Comparison of ENCODE assay signal across 8 cellular contexts in genomic region chr1:959730-960039, GRCh38. TPM values are rescaled to one million over a fixed set of nuclear protein-coding genes. Genes with fewer than 3 reads are reported as not detected.
A peak's percentile ranks its signal among the peaks of the same experiment; 100 is the strongest.
DNase-seq lines count a peak whose midpoint lies in the region; ATAC-seq and TF ChIP-seq lines count a peak whose summit lies in the region.

No MANE protein-coding gene starts in this region.

- no peak for TF ChIP-seq CTCF in DND-41 (IDR thresholded peaks at IDR 0.05; ENCODE audit: borderline replicate concordance, extremely low read depth, low read length, poor library complexity, severe bottlenecking)
- TF ChIP-seq CTCF in SU-DHL-6 (IDR thresholded peaks at IDR 0.05; ENCODE audit: insufficient read depth, low read length, poor library complexity, severe bottlenecking): no peak
- no peak for TF ChIP-seq CTCF in fibroblast of the aortic adventitia (IDR thresholded peaks at IDR 0.05; ENCODE audit: insufficient read depth, low read length)
- TF ChIP-seq CTCF in sigmoid colon (IDR thresholded peaks at IDR 0.05): no peak

- H3K9me2 ChIP-seq in SU-DHL-6 (replicated peaks; ENCODE audit: insufficient read depth, low read length): no peaks in the 10 kb centered on the region

- ATAC-seq in DND-41 (ENCODE audit: insufficient read depth, low read depth): no peak
- no peak for ATAC-seq in HG02970 (IDR thresholded peaks at IDR 0.05; ENCODE audit: low FRiP score, unreplicated experiment)
- ATAC-seq in HG03045 (IDR thresholded peaks at IDR 0.05; ENCODE audit: unreplicated experiment): no peak

- no peak for TF ChIP-seq POLR2A in sigmoid colon (IDR thresholded peaks at IDR 0.05)

- DNase-seq in DND-41 (no peak), fibroblast of the aortic adventitia (ENCODE audit: low read depth) (no peak), sigmoid colon (no peak), posterior cingulate gyrus (no peak), DMS153 treated with DMSO at 0.1 percent for 48 hours (lab: John Stamatoyannopoulos, UW; ENCODE audit: unreplicated experiment) (no peak)

- H3F3A ChIP-seq in SU-DHL-6 (ENCODE audit: insufficient read depth): no peaks in the 10 kb centered on the region

- H3K27ac ChIP-seq in DND-41 (ENCODE audit: low read length) (peak overlapping the region; percentile 46; the same call in 1 of the 2 replicates), SU-DHL-6 (ENCODE audit: low read depth, low read length) (no peak overlapping the region), sigmoid colon (peak overlapping the region in 2 of 4 donors; percentile 53 to 64)

- H3K4me3 ChIP-seq in DND-41 (ENCODE audit: low read depth in 1 of 2, low read length in 2 of 2): peak overlapping the region; percentile 69 to 88
- peak overlapping the region; percentile 66 for H3K4me3 ChIP-seq in SU-DHL-6 (ENCODE audit: insufficient read depth, low read length, poor library complexity, severe bottlenecking)
- H3K4me3 ChIP-seq in fibroblast of the aortic adventitia (ENCODE audit: low read depth, low read length): peak overlapping the region; percentile 9
- peak overlapping the region; percentile 54 to 100 (median 86) for H3K4me3 ChIP-seq in sigmoid colon

- peaks cover 35% of the 10 kb centered on the region for H3K79me2 ChIP-seq in DND-41 (ENCODE audit: insufficient read depth, low read length)
- H3K79me2 ChIP-seq in SU-DHL-6 (ENCODE audit: insufficient read depth, low read length): peaks cover 18% of the 10 kb centered on the region

- H3K27me3 ChIP-seq in DND-41 (ENCODE audit: insufficient read depth, low read length, poor library complexity): no peaks in the 10 kb centered on the region
- H3K27me3 ChIP-seq in SU-DHL-6 (ENCODE audit: low read length): no peaks in the 10 kb centered on the region
- H3K27me3 ChIP-seq in sigmoid colon: no peaks in the 10 kb centered on the region

- peaks cover 41% of the 10 kb centered on the region for H3K4me1 ChIP-seq in DND-41 (ENCODE audit: insufficient read depth, low read length)
- peaks cover 0 to 48% (median 38%) of the 10 kb centered on the region in 4 donors for H3K4me1 ChIP-seq in sigmoid colon

- H3K36me3 ChIP-seq in DND-41 (ENCODE audit: insufficient read depth, low read length): peaks cover 50% of the 10 kb centered on the region
- H3K36me3 ChIP-seq in SU-DHL-6 (ENCODE audit: low read length): no peaks in the 10 kb centered on the region; the same call in 1 of the 2 replicates
- H3K36me3 ChIP-seq in sigmoid colon: peaks cover 16 to 38% (median 19%) of the 10 kb centered on the region in 4 donors

- intact Hi-C loops in sigmoid colon (cut with DNase I): loop anchor here (1.0 to 5.0 kb wide), 2 partner anchors 42 to 52 kb away; no protein-coding TSS in a partner anchor
- intact Hi-C loops in posterior cingulate gyrus (cut with DNase I): no loop called here

- WGBS in sigmoid colon, 2 donors: 33 to 43% methylated on average over 40 of the region's 40 CpGs

- H3K9me3 ChIP-seq in DND-41 (ENCODE audit: insufficient read depth, low read length, severe bottlenecking) (no peaks in the 10 kb centered on the region), SU-DHL-6 (ENCODE audit: insufficient read depth, low read length) (no peaks in the 10 kb centered on the region), sigmoid colon (no peaks in the 10 kb centered on the region)

- H2AFZ ChIP-seq in DND-41 (ENCODE audit: low read depth, low read length) (peak overlapping the region; percentile 76), SU-DHL-6 (ENCODE audit: low read depth, low read length, severe bottlenecking) (no peak overlapping the region)

- H4K20me1 ChIP-seq in DND-41 (ENCODE audit: insufficient read depth, low read length) (peaks cover 38% of the 10 kb centered on the region; the same call in 1 of the 2 replicates), SU-DHL-6 (ENCODE audit: low read depth, low read length) (no peaks in the 10 kb centered on the region)

- H3K4me2 ChIP-seq in DND-41 (ENCODE audit: insufficient read depth, low read length): peak overlapping the region; percentile 84
- H3K4me2 ChIP-seq in SU-DHL-6 (ENCODE audit: low read depth, low read length, poor library complexity, severe bottlenecking): peak overlapping the region; percentile 75

- no peak for TF ChIP-seq EP300 in sigmoid colon (IDR thresholded peaks at IDR 0.05)

- H3K9ac ChIP-seq in DND-41 (ENCODE audit: low read depth, low read length) (peak overlapping the region; percentile 68), SU-DHL-6 (ENCODE audit: low read length) (0 out of 2 replicates have a peak overlapping the region, but pooled peaks have one; percentile 64)

RNA-seq across cellular contexts. Expression of gene NOC2L, which starts 0.6 kb away (rescaled TPM):
- total RNA-seq in fibroblast of the aortic adventitia (ENCODE audit: low replicate concordance) (41.0 and 54.1 TPM in 2 replicates), sigmoid colon (10 to 100 TPM; 26.0 to 32.6 (median 27.8) TPM)
- polyA plus RNA-seq in sigmoid colon: 10 to 100 TPM; 25.4 to 81.6 (median 25.8) TPM

RNA-seq across cellular contexts. Expression of gene KLHL17, which starts 0.7 kb away (rescaled TPM):
- total RNA-seq in fibroblast of the aortic adventitia (ENCODE audit: low replicate concordance): 1.8 and 5.0 TPM in 2 replicates
- total RNA-seq in sigmoid colon: 10 to 100 TPM in 1 of 4 donors, 1 to 10 TPM in 3; 4.5 to 10.5 (median 5.1) TPM
- polyA plus RNA-seq in sigmoid colon: 10 to 100 TPM in 1 of 3 donors, 1 to 10 TPM in 1, under 1 TPM in 1; 0.69 to 10.8 (median 1.2) TPM

RNA-seq across cellular contexts. Expression of gene PLEKHN1, which starts 6.6 kb away (rescaled TPM):
- total RNA-seq in fibroblast of the aortic adventitia (ENCODE audit: low replicate concordance) (0.54 TPM in 1 of 2 replicates, not detected in the other), sigmoid colon (not detected)
- 1 to 10 TPM in 1 of 3 donors, under 1 TPM in 1, not detected in 1; 0.46 to 1.5 TPM for polyA plus RNA-seq in sigmoid colon

RNA-seq across cellular contexts. Expression of gene PERM1, which starts 22.2 kb away (rescaled TPM):
- total RNA-seq in fibroblast of the aortic adventitia (ENCODE audit: low replicate concordance) (0.57 TPM in 1 of 2 replicates, not detected in the other), sigmoid colon (under 1 TPM in 1 of 4 donors, not detected in 3; under 0.01 TPM)
- polyA plus RNA-seq in sigmoid colon: under 1 TPM in 2 of 3 donors, not detected in 1; 0.16 to 0.69 TPM

RNA-seq across cellular contexts. Expression of gene SAMD11, which starts 36.0 kb away (rescaled TPM):
- total RNA-seq in fibroblast of the aortic adventitia (ENCODE audit: low replicate concordance): 1.6 and 12.4 TPM in 2 replicates
- total RNA-seq in sigmoid colon: 1 to 10 TPM; 2.1 to 4.6 (median 4.2) TPM
- polyA plus RNA-seq in sigmoid colon: 1 to 10 TPM in 2 of 3 donors, under 1 TPM in 1; 0.60 to 4.9 (median 3.7) TPM

Comparison
In these comparisons a context has a peak if more than half of its experiments do, and no peak if none do; other contexts are left out.
1. H3K4me3 ChIP-seq: peak in every context shown above with its lines; median percentile 86 in sigmoid colon; 78 in DND-41; 66 in SU-DHL-6; 9 in fibroblast of the aortic adventitia.